ENCODE assay signal across 13 cellular contexts in the genomic region with DNA sequence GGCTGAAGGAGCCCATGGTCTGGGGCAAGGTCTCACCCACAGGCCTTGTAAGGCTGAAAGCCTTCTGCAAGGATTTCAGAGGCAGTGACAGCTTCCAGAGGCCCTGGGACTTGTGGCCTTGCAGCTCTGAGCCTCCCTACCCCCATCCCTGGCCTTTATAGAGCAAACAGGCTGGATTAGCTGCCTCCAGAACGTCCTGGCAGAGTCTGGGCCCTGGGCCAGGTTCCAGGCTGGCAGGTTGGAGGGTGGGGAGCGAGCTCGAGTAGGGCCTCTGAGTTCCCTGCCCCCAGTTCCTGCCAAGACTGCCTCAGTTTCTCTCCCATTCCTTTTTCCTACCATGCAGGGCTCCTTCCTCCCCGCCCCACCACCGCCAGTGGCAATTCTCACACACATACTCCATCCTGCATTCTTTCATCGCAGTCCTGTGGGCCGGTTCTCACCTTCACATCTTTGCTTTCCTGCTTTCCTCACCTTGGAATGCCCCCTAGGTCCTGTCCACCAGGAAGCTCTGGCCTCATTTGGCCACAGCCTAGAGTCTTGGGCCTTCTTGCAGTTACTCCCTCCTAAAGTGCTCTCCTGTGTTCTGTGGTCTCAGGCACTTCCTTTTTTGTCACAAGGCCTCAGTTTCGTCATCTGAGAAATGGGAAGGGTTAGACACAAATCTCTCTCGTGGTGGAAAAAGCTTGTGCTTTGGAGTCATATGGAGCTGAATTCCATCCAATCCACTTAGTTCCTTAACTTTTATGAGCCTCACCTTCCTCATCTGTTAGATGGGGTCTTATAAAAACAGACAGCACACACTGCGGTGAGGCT. TPM values are rescaled to one million over a fixed set of nuclear protein-coding genes. Genes with fewer than 3 reads are reported as not detected.
DNase-seq lines count a peak whose midpoint lies in the region; ATAC-seq lines count a peak whose summit lies in the region.
"Had no signal": no experiment of that assay in that cellular context is flagged by ENCODE, and none has a peak within 500 bp of the region (broad histone marks: within the 10 kb centered on the region; RNA-seq: fewer than 3 reads in every experiment).

No MANE protein-coding gene starts in this region.

- peaks cover 13% of the 10 kb centered on the region for H3K4me1 ChIP-seq in stomach smooth muscle (ENCODE audit: control insufficient read depth, insufficient read depth, low read length)
- H3K4me1 ChIP-seq: breast epithelium had no signal

- intact Hi-C loops in activated CD4-positive, alpha-beta T cell treated with anti-CD3 and anti-CD28 coated beads, Interleukin-2, amount 10 ng/mL, durations not matched to agents 24 days and 14 days (cut with micrococcal nuclease), result no loop called here
- intact Hi-C loops in left ventricle myocardium superior (cut with micrococcal nuclease), result no loop called here

- DNase-seq in activated CD4-positive, alpha-beta T cell treated with anti-CD3 and anti-CD28 coated beads, Interleukin-2, amount 10 ng/mL, durations not matched to agents 24 days and 14 days, result no peak
- DNase-seq in activated CD4-positive, alpha-beta T cell treated with anti-CD3 and anti-CD28 coated beads for 48 hours, result no peak
- peak; percentile 55 for DNase-seq in RPMI8226
- peak; percentile 80 for DNase-seq in left ventricle myocardium superior
- no peak for DNase-seq in NOMO-1 treated with DMSO at 0.1 percent for 48 hours (lab: John Stamatoyannopoulos, UW; ENCODE audit: unreplicated experiment)
- DNase-seq in activated T-cell treated with anti-CD3 and anti-CD28 coated beads, Interleukin-2, amount 50 U/mL, for 48 hours, result no peak
- no peak for DNase-seq in KBM-7
- DNase-seq: activated CD4-positive, alpha-beta T cell treated with anti-CD3 and anti-CD28 coated beads for 1 hour; head of caudate nucleus had no signal

- no peak overlapping the region for H3K4me3 Mint-ChIP-seq in activated CD4-positive, alpha-beta T cell treated with anti-CD3 and anti-CD28 coated beads, Interleukin-2, amount 10 ng/mL, durations not matched to agents 24 days and 14 days

- peak overlapping the region in 1 of 2 donors; percentile 29 for H3K4me3 ChIP-seq in stomach smooth muscle (ENCODE audit: low read length in 2 of 2)
- H3K4me3 ChIP-seq: breast epithelium, lung had no signal

- H3K4me1 Mint-ChIP-seq in activated CD4-positive, alpha-beta T cell treated with anti-CD3 and anti-CD28 coated beads, Interleukin-2, amount 10 ng/mL, durations not matched to agents 24 days and 14 days, result peaks cover 12% of the 10 kb centered on the region

- peaks cover 5% of the 10 kb centered on the region for H3K27me3 Mint-ChIP-seq in activated CD4-positive, alpha-beta T cell treated with anti-CD3 and anti-CD28 coated beads, Interleukin-2, amount 10 ng/mL, durations not matched to agents 24 days and 14 days

- peak overlapping the region in 1 of 2 donors; percentile 51 for H3K9ac ChIP-seq in stomach smooth muscle (ENCODE audit: low read length in 2 of 2)

- no peaks in the 10 kb centered on the region for H3K9me3 Mint-ChIP-seq in activated CD4-positive, alpha-beta T cell treated with anti-CD3 and anti-CD28 coated beads, Interleukin-2, amount 10 ng/mL, durations not matched to agents 24 days and 14 days

- peak overlapping the region; percentile 60 for H3K27ac ChIP-seq in stomach smooth muscle (ENCODE audit: low read length)
- H3K27ac ChIP-seq: epithelial cell of prostate had no signal

- no peaks in the 10 kb centered on the region for H3K9me3 ChIP-seq in stomach smooth muscle (ENCODE audit: control insufficient read depth in 2 of 2, low read length in 2 of 2)
- H3K9me3 ChIP-seq: breast epithelium had no signal

- peak; percentile 58 for ATAC-seq in left ventricle myocardium superior

- no peaks in the 10 kb centered on the region for H3K36me3 ChIP-seq in stomach smooth muscle (ENCODE audit: control insufficient read depth in 2 of 2, insufficient read depth in 2 of 2, low read length in 2 of 2)
- H3K36me3 ChIP-seq: breast epithelium had no signal

- H3K36me3 Mint-ChIP-seq in activated CD4-positive, alpha-beta T cell treated with anti-CD3 and anti-CD28 coated beads, Interleukin-2, amount 10 ng/mL, durations not matched to agents 24 days and 14 days (ENCODE audit: low read depth), result no peaks in the 10 kb centered on the region

- in situ Hi-C loops in KBM-7 (cut with MboI; ENCODE audit: low pct_unique_long_range_greater_than_20kb, low sequenced_read_pairs), result loop anchor here (25.0 kb wide), 1 partner anchor 497 kb away; no protein-coding TSS in a partner anchor

- H3K27ac Mint-ChIP-seq in activated CD4-positive, alpha-beta T cell treated with anti-CD3 and anti-CD28 coated beads, Interleukin-2, amount 10 ng/mL, durations not matched to agents 24 days and 14 days, result peak overlapping the region; percentile 28

- peaks cover 0 to 4% of the 10 kb centered on the region in 2 donors for H3K27me3 ChIP-seq in stomach smooth muscle (ENCODE audit: control insufficient read depth in 1 of 2, insufficient read depth in 2 of 2, low read length in 2 of 2)
- H3K27me3 ChIP-seq: breast epithelium had no signal

RNA-seq across cellular contexts. Expression of a gene that starts 2.7 kb away (rescaled TPM):
- total RNA-seq in activated CD4-positive, alpha-beta T cell treated with anti-CD3 and anti-CD28 coated beads, Interleukin-2, amount 10 ng/mL, durations not matched to agents 24 days and 14 days, result 0.33 and 0.36 TPM in 2 replicates
- 23.5 TPM for total RNA-seq in left ventricle myocardium superior

RNA-seq across cellular contexts. Expression of a gene that starts 11.1 kb away (rescaled TPM):
- total RNA-seq in activated CD4-positive, alpha-beta T cell treated with anti-CD3 and anti-CD28 coated beads, Interleukin-2, amount 10 ng/mL, durations not matched to agents 24 days and 14 days, result 0.09 TPM in 2 replicates
- total RNA-seq in left ventricle myocardium superior, result 4.1 TPM
- total RNA-seq: lung had no signal

RNA-seq across cellular contexts. Expression of a gene that starts 27.6 kb away (rescaled TPM):
- total RNA-seq in activated CD4-positive, alpha-beta T cell treated with anti-CD3 and anti-CD28 coated beads, Interleukin-2, amount 10 ng/mL, durations not matched to agents 24 days and 14 days, result 52.6 and 57.3 TPM in 2 replicates
- total RNA-seq in left ventricle myocardium superior, result 47.5 TPM

RNA-seq across cellular contexts. Expression of a gene that starts 33.4 kb away (rescaled TPM):
- total RNA-seq in activated CD4-positive, alpha-beta T cell treated with anti-CD3 and anti-CD28 coated beads, Interleukin-2, amount 10 ng/mL, durations not matched to agents 24 days and 14 days, result 332 and 340 TPM in 2 replicates
- 45.8 TPM for total RNA-seq in left ventricle myocardium superior

RNA-seq across cellular contexts. Expression of a gene that starts 57.8 kb away (rescaled TPM):
- total RNA-seq in activated CD4-positive, alpha-beta T cell treated with anti-CD3 and anti-CD28 coated beads, Interleukin-2, amount 10 ng/mL, durations not matched to agents 24 days and 14 days, result 89.4 and 94.8 TPM in 2 replicates
- total RNA-seq in left ventricle myocardium superior, result 46.2 TPM

Comparison
In these comparisons a context has a peak if more than half of its experiments do, and no peak if none do; other contexts are left out.
1. DNase-seq: peak in RPMI8226 (single experiment) and left ventricle myocardium superior (single experiment); none in activated CD4-positive, alpha-beta T cell treated with anti-CD3 and anti-CD28 coated beads, Interleukin-2, amount 10 ng/mL, durations not matched to agents 24 days and 14 days (single experiment), activated CD4-positive, alpha-beta T cell treated with anti-CD3 and anti-CD28 coated beads for 48 hours (single experiment), NOMO-1 treated with DMSO at 0.1 percent for 48 hours (single experiment), activated T-cell treated with anti-CD3 and anti-CD28 coated beads, Interleukin-2, amount 50 U/mL, for 48 hours (0 of 2) and KBM-7 (single experiment).
2. RNA of a gene that starts 2.7 kb away (total RNA-seq): 23.5 TPM in left ventricle myocardium superior (single experiment); 0.33 to 0.36 TPM in activated CD4-positive, alpha-beta T cell treated with anti-CD3 and anti-CD28 coated beads, Interleukin-2, amount 10 ng/mL, durations not matched to agents 24 days and 14 days; every median in the first group is over 10 times any median in the second.